26 cellular contexts compared by ENCODE assay signal in genomic region chr1:211812584-211812983, GRCh38.
"Had no signal": no experiment of that assay in that cellular context is flagged by ENCODE, and none has a peak within 500 bp of the region (broad histone marks: within the 10 kb centered on the region; RNA-seq: fewer than 3 reads in every experiment).

No MANE protein-coding gene starts in this region.

- H3K27ac ChIP-seq: RWPE1, SJCRH30 had no signal

- H3K4me1 ChIP-seq: SJCRH30 had no signal

- H3K4me3 ChIP-seq: SJCRH30 had no signal

- ATAC-seq: activated CD8-positive, alpha-beta memory T cell treated with anti-CD3 and anti-CD28 coated beads, Interleukin-2, amount 10 ng/mL, durations not matched to agents 7 days and 5 days; Panc1 had no signal

- DNase-seq: activated B cell treated with CpG ODN at 0.5 μM for 24 hours; activated CD4-positive, alpha-beta T cell treated with anti-CD3 and anti-CD28 coated beads for 1 hour; activated CD4-positive, alpha-beta T cell treated with anti-CD3 and anti-CD28 coated beads, Interleukin-2, amount 10 ng/mL, durations not matched to agents 24 days and 14 days; activated CD4-positive, alpha-beta T cell treated with anti-CD3 and anti-CD28 coated beads, Interleukin-2, amount 50 U/mL, for 48 hours; activated CD8-positive, alpha-beta memory T cell treated with anti-CD3 and anti-CD28 coated beads, Interleukin-2, amount 10 ng/mL, durations not matched to agents 7 days and 5 days; activated gamma-delta T cell; activated naive CD4-positive, alpha-beta T cell treated with anti-CD3 and anti-CD28 coated beads for 36 hours; activated T-cell treated with anti-CD3 and anti-CD28 coated beads, Interleukin-2, amount 50 U/mL, for 24 hours; amygdala; Karpas-422; MM.1S; NCI-H1105 treated with DMSO at 0.1 percent for 48 hours; NCI-H1436 treated with DMSO at 0.1 percent for 48 hours; NCI-H187; NCI-H2081; NCI-H446; NCI-H524; Right ventricle myocardium superior; SJCRH30; SK-N-SH had no signal

- H3K27ac Mint-ChIP-seq: activated B cell treated with CpG ODN at 0.5 μM for 24 hours; activated CD4-positive, alpha-beta T cell treated with anti-CD3 and anti-CD28 coated beads, Interleukin-2, amount 10 ng/mL, durations not matched to agents 24 days and 14 days; activated CD8-positive, alpha-beta memory T cell treated with anti-CD3 and anti-CD28 coated beads, Interleukin-2, amount 10 ng/mL, durations not matched to agents 7 days and 5 days; activated naive CD4-positive, alpha-beta T cell treated with anti-CD3 and anti-CD28 coated beads for 36 hours; activated naive CD8-positive, alpha-beta T cell; activated T-cell treated with anti-CD3 and anti-CD28 coated beads, Interleukin-2, amount 50 U/mL, for 24 hours; brain; T-helper 1 cell treated with Interleukin-12 subunit alpha and Interleukin-12 subunit beta and Interleukin-4 antibody, amounts not matched to agents 30 μg/mL and 1 μg/mL, for 36 hours had no signal

- H3K4me1 Mint-ChIP-seq: activated CD8-positive, alpha-beta memory T cell treated with anti-CD3 and anti-CD28 coated beads, Interleukin-2, amount 10 ng/mL, durations not matched to agents 7 days and 5 days; brain had no signal

- H3K9me3 ChIP-seq: SJCRH30, SK-N-SH had no signal

- H3K9me3 Mint-ChIP-seq: activated CD4-positive, alpha-beta T cell treated with anti-CD3 and anti-CD28 coated beads, Interleukin-2, amount 10 ng/mL, durations not matched to agents 24 days and 14 days; activated T-cell treated with anti-CD3 and anti-CD28 coated beads, Interleukin-2, amount 50 U/mL, for 24 hours; central memory CD8-positive, alpha-beta T cell; T-helper 1 cell treated with Interleukin-12 subunit alpha and Interleukin-12 subunit beta and Interleukin-4 antibody, amounts not matched to agents 30 μg/mL and 1 μg/mL, for 36 hours had no signal

- H3K27me3 ChIP-seq: SJCRH30 had no signal

- H3K4me3 Mint-ChIP-seq: activated B cell treated with CpG ODN at 0.5 μM for 24 hours; activated CD4-positive, alpha-beta T cell treated with anti-CD3 and anti-CD28 coated beads, Interleukin-2, amount 10 ng/mL, durations not matched to agents 24 days and 14 days; activated CD8-positive, alpha-beta memory T cell treated with anti-CD3 and anti-CD28 coated beads, Interleukin-2, amount 10 ng/mL, durations not matched to agents 7 days and 5 days; activated naive CD4-positive, alpha-beta T cell treated with anti-CD3 and anti-CD28 coated beads for 36 hours; activated naive CD8-positive, alpha-beta T cell; activated T-cell treated with anti-CD3 and anti-CD28 coated beads, Interleukin-2, amount 50 U/mL, for 24 hours; brain; central memory CD8-positive, alpha-beta T cell; T-helper 1 cell treated with Interleukin-12 subunit alpha and Interleukin-12 subunit beta and Interleukin-4 antibody, amounts not matched to agents 30 μg/mL and 1 μg/mL, for 36 hours had no signal

- H3K27me3 Mint-ChIP-seq: activated B cell treated with CpG ODN at 0.5 μM for 24 hours; activated CD4-positive, alpha-beta T cell treated with anti-CD3 and anti-CD28 coated beads, Interleukin-2, amount 10 ng/mL, durations not matched to agents 24 days and 14 days; activated CD8-positive, alpha-beta memory T cell treated with anti-CD3 and anti-CD28 coated beads, Interleukin-2, amount 10 ng/mL, durations not matched to agents 7 days and 5 days; activated naive CD8-positive, alpha-beta T cell; activated T-cell treated with anti-CD3 and anti-CD28 coated beads, Interleukin-2, amount 50 U/mL, for 24 hours; brain; central memory CD8-positive, alpha-beta T cell had no signal

- H3K9me2 ChIP-seq: SK-N-SH had no signal

- H3K9ac ChIP-seq: SK-N-SH had no signal

- H3K4me2 ChIP-seq: SK-N-SH had no signal
